Comparison of ENCODE assay signal across 8 cellular contexts in genomic region chr17:36722121-36722902, GRCh38.
DNase-seq lines count a peak whose midpoint lies in the region; ATAC-seq and TF ChIP-seq lines count a peak whose summit lies in the region.

No MANE protein-coding gene starts in this region.

- H3K27me3 ChIP-seq in OCI-LY1 (ENCODE audit: insufficient read depth, low read length) (0 out of 2 replicates have a peak, but pooled peaks cover 1% of the 10 kb centered on the region), parathyroid adenoma (ENCODE audit: control insufficient read depth, insufficient read depth, low read length) (no peaks in the 10 kb centered on the region), tibial nerve (peaks cover 0 to 2% of the 10 kb centered on the region in 2 donors)

- H3K9me3 ChIP-seq in OCI-LY1 (ENCODE audit: low read length), result no peaks in the 10 kb centered on the region
- H3K9me3 ChIP-seq in parathyroid adenoma (ENCODE audit: control insufficient read depth, low read length), result no peaks in the 10 kb centered on the region
- H3K9me3 ChIP-seq in tibial nerve, result no peaks in the 10 kb centered on the region

- H3K36me3 ChIP-seq in OCI-LY1 (ENCODE audit: insufficient read depth, low read length), result no peaks in the 10 kb centered on the region
- H3K36me3 ChIP-seq in parathyroid adenoma (ENCODE audit: control insufficient read depth, insufficient read depth, low read length), result no peaks in the 10 kb centered on the region
- H3K36me3 ChIP-seq in tibial nerve, result no peaks in the 10 kb centered on the region

- H4K20me1 ChIP-seq in OCI-LY1 (ENCODE audit: insufficient read depth, low read length), result no peaks in the 10 kb centered on the region

- TF ChIP-seq CTCF in GM12875 (IDR thresholded peaks at IDR 0.05; ENCODE audit: borderline replicate concordance, insufficient read depth, low read depth, low read length), result no peak
- TF ChIP-seq CTCF in OCI-LY1 (IDR thresholded peaks at IDR 0.05; ENCODE audit: low read length), result no peak
- no peak for TF ChIP-seq CTCF in parathyroid adenoma (IDR thresholded peaks at IDR 0.05)
- TF ChIP-seq CTCF in tibial nerve (IDR thresholded peaks at IDR 0.05), result no peak

- no peak for TF ChIP-seq EP300 in tibial nerve (IDR thresholded peaks at IDR 0.05)

- peaks cover 21% of the 10 kb centered on the region for H3K4me1 ChIP-seq in OCI-LY1 (ENCODE audit: insufficient read depth, low read length, severe bottlenecking)
- peaks cover 25% of the 10 kb centered on the region for H3K4me1 ChIP-seq in parathyroid adenoma
- peaks cover 0 to 15% (median 3%) of the 10 kb centered on the region in 4 donors for H3K4me1 ChIP-seq in tibial nerve

- H3K4me3 ChIP-seq in GM12875 (ENCODE audit: low read depth, low read length) (peak overlapping the region; percentile 53), OCI-LY1 (ENCODE audit: low read depth, low read length, poor library complexity, severe bottlenecking) (peak overlapping the region; percentile 61), parathyroid adenoma (ENCODE audit: low read depth, low read length) (no peak overlapping the region), tibial nerve (peak overlapping the region; percentile 34 to 53 (median 44))

- H3F3A ChIP-seq in OCI-LY1 (ENCODE audit: insufficient read depth, low read length), result no peaks in the 10 kb centered on the region

- peak; percentile 84 for ATAC-seq in HG03354 (IDR thresholded peaks at IDR 0.05; ENCODE audit: poor library complexity, severe bottlenecking, unreplicated experiment)
- no peak for ATAC-seq in HG03097 (IDR thresholded peaks at IDR 0.05; ENCODE audit: low FRiP score, unreplicated experiment)

- peak overlapping the region; percentile 70 for H3K9ac ChIP-seq in OCI-LY1 (ENCODE audit: low read length)
- H3K9ac ChIP-seq in parathyroid adenoma, result no peak overlapping the region

- H3K27ac ChIP-seq in OCI-LY1 (ENCODE audit: low read depth, low read length, poor library complexity, severe bottlenecking) (peak overlapping the region; percentile 54), parathyroid adenoma (peak overlapping the region; percentile 60), tibial nerve (peak overlapping the region in 2 of 4 donors; percentile 36 to 63)

- peak; percentile 69 for DNase-seq in activated T-helper 9 cell treated with anti-CD3 and anti-CD28 coated beads, Interleukin-2, amount 50 U/mL, for 16 hours (ENCODE audit: low read depth)
- DNase-seq in globus pallidus (ENCODE audit: low spot score), result peak; percentile 47
- DNase-seq in tibial nerve (ENCODE audit: low spot score in 2 of 2), result no peak

- H3K79me2 ChIP-seq in OCI-LY1 (ENCODE audit: insufficient read depth, low read length), result no peaks in the 10 kb centered on the region
- no peaks in the 10 kb centered on the region for H3K79me2 ChIP-seq in parathyroid adenoma

- H2AFZ ChIP-seq in OCI-LY1 (ENCODE audit: low read length) (peak overlapping the region; percentile 89; the same call in 1 of the 2 replicates), parathyroid adenoma (peak overlapping the region; percentile 99)

- no peak for TF ChIP-seq POLR2A in tibial nerve (IDR thresholded peaks at IDR 0.05)

- H3K9me2 ChIP-seq in OCI-LY1 (ENCODE audit: low read depth, low read length), result no peaks in the 10 kb centered on the region

- H3K4me2 ChIP-seq in OCI-LY1 (ENCODE audit: low read length), result peak overlapping the region; percentile 91
- no peak overlapping the region for H3K4me2 ChIP-seq in parathyroid adenoma (ENCODE audit: low read length)

- 8 to 13% methylated on average over 28 to 41 of the region's 49 CpGs for WGBS in tibial nerve, 2 donors

Comparison
In these comparisons a context has a peak if more than half of its experiments do, and no peak if none do; other contexts are left out.
1. DNase-seq: peak in activated T-helper 9 cell treated with anti-CD3 and anti-CD28 coated beads, Interleukin-2, amount 50 U/mL, for 16 hours (single experiment) and globus pallidus (single experiment); none in tibial nerve (0 of 2).